ENCODE assay signal across 8 cellular contexts in genomic region chr1:247407180-247407616, GRCh38. TPM values are rescaled to one million over a fixed set of nuclear protein-coding genes. Genes with fewer than 3 reads are reported as not detected.
DNase-seq lines count a peak whose midpoint lies in the region; ATAC-seq, FAIRE-seq and TF ChIP-seq lines count a peak whose summit lies in the region.

No MANE protein-coding gene starts in this region.

- H3K27ac Mint-ChIP-seq in activated CD4-positive, alpha-beta T cell treated with anti-CD3 and anti-CD28 coated beads, Interleukin-2, amount 10 ng/mL, durations not matched to agents 7 days and 5 days: peak overlapping the region; percentile 92

- DNase-seq in right lobe of liver: peak in 1 of 3 donors; percentile 44
- no peak for DNase-seq in HepG2 (ENCODE audit: low spot score)
- peak; percentile 72 for DNase-seq in activated CD4-positive, alpha-beta T cell treated with anti-CD3 and anti-CD28 coated beads, Interleukin-2, amount 10 ng/mL, durations not matched to agents 7 days and 5 days
- peak; percentile 55 for DNase-seq in left cardiac atrium
- peak; percentile 46 to 57 for DNase-seq in stimulated activated CD8-positive, alpha-beta memory T cell treated with anti-CD3 and anti-CD28 coated beads, Interleukin-7, amount 100 ng/mL, for 4 hours (ENCODE audit: low read depth in 2 of 2)
- no peak for DNase-seq in cerebellar cortex (ENCODE audit: low spot score)
- no peak for DNase-seq in foreskin fibroblast

- H3K4me1 ChIP-seq in right lobe of liver: no peaks in the 10 kb centered on the region
- no peaks in the 10 kb centered on the region for H3K4me1 ChIP-seq in HepG2 (ENCODE audit: insufficient read depth, low read length)

- H3K4me3 ChIP-seq in right lobe of liver (no peak overlapping the region), HepG2 (replicated peaks in 1 of 3; ENCODE audit: insufficient read depth in 1 of 3, low read depth in 2 of 3, low read length in 3 of 3) (no peak overlapping the region), foreskin fibroblast (ENCODE audit: low read depth in 1 of 2, low read length in 2 of 2) (no peak overlapping the region)

- H4K20me1 ChIP-seq in HepG2 (ENCODE audit: insufficient read depth, low read length): no peaks in the 10 kb centered on the region

- no peaks in the 10 kb centered on the region for H3K36me3 Mint-ChIP-seq in activated CD4-positive, alpha-beta T cell treated with anti-CD3 and anti-CD28 coated beads, Interleukin-2, amount 10 ng/mL, durations not matched to agents 7 days and 5 days (ENCODE audit: low read depth)

- no peak for FAIRE-seq in HepG2 (lab: Jason Lieb, UNC)

- peak overlapping the region; percentile 54 for H3K4me3 Mint-ChIP-seq in activated CD4-positive, alpha-beta T cell treated with anti-CD3 and anti-CD28 coated beads, Interleukin-2, amount 10 ng/mL, durations not matched to agents 7 days and 5 days

- in situ Hi-C loops in HepG2 (cut with HindIII; ENCODE audit: extremely low pct_ligation_motif_present, low pct_unique_long_range_greater_than_20kb): no loop called here

- no peak for TF ChIP-seq RAD21 in HepG2 (CRISPR knock-in tag; IDR thresholded peaks at IDR 0.05)

- POLR2A ChIA-PET in HepG2 (lab: Yijun Ruan, JAX): no interaction called here
- POLR2A ChIA-PET in activated CD4-positive, alpha-beta T cell treated with anti-CD3 and anti-CD28 coated beads, Interleukin-2, amount 10 ng/mL, durations not matched to agents 7 days and 5 days (lab: Charles Lee): no interaction called here

- H3K79me2 ChIP-seq in HepG2 (ENCODE audit: insufficient read depth, low read length): no peaks in the 10 kb centered on the region

- TF ChIP-seq CTCF in right lobe of liver (IDR thresholded peaks at IDR 0.05) (no peak), HepG2 (CRISPR knock-in tag; IDR thresholded peaks at IDR 0.05) (no peak), foreskin fibroblast (IDR thresholded peaks at IDR 0.05; ENCODE audit: low read depth, low read length) (no peak)

- H2AFZ ChIP-seq in HepG2 (ENCODE audit: low read length): no peak overlapping the region

- H3K4me1 Mint-ChIP-seq in activated CD4-positive, alpha-beta T cell treated with anti-CD3 and anti-CD28 coated beads, Interleukin-2, amount 10 ng/mL, durations not matched to agents 7 days and 5 days: peaks cover 44% of the 10 kb centered on the region

- H3K27me3 Mint-ChIP-seq in activated CD4-positive, alpha-beta T cell treated with anti-CD3 and anti-CD28 coated beads, Interleukin-2, amount 10 ng/mL, durations not matched to agents 7 days and 5 days: peaks cover 15% of the 10 kb centered on the region

- BruUV-seq in HepG2 (replicated peaks; lab: Mats Ljungman, UMichigan): no TSS peak

- ATAC-seq in right lobe of liver: peak; percentile 45 to 71 (median 58)
- ATAC-seq in HepG2: no peak
- ATAC-seq in HG03439 (IDR thresholded peaks at IDR 0.05; ENCODE audit: unreplicated experiment): peak; percentile 72
- ATAC-seq in left cardiac atrium: peak; percentile 50 to 65

- H3K27me3 ChIP-seq in right lobe of liver: no peaks in the 10 kb centered on the region
- H3K27me3 ChIP-seq in HepG2 (ENCODE audit: control insufficient read depth in 1 of 2, insufficient read depth in 2 of 2, low read length in 2 of 2): 0 out of 5 replicates have a peak, but pooled peaks cover 0 to 12% of the 10 kb centered on the region in 2 experiments

- WGBS in right lobe of liver (ENCODE audit: insufficient coverage, low coverage, low lambda C conversion rate, missing lambda C conversion rate): 33% methylated on average over 9 of the region's 10 CpGs
- 28% methylated on average over 10 of the region's 10 CpGs for WGBS in HepG2 (ENCODE audit: low lambda C conversion rate)

- H3K36me3 ChIP-seq in right lobe of liver (no peaks in the 10 kb centered on the region), HepG2 (replicated peaks in 1 of 2; ENCODE audit: control insufficient read depth in 1 of 2, insufficient read depth in 2 of 2, low read length in 2 of 2) (no peaks in the 10 kb centered on the region)

- H3K4me2 ChIP-seq in HepG2 (ENCODE audit: low read depth, low read length): no peak overlapping the region

- no peaks in the 10 kb centered on the region for H3K9me3 Mint-ChIP-seq in activated CD4-positive, alpha-beta T cell treated with anti-CD3 and anti-CD28 coated beads, Interleukin-2, amount 10 ng/mL, durations not matched to agents 7 days and 5 days

- H3K27ac ChIP-seq in right lobe of liver (no peak overlapping the region), HepG2 (ENCODE audit: extremely low read length, insufficient read depth, low read length) (no peak overlapping the region)

- no peak overlapping the region for H3K9ac ChIP-seq in HepG2 (ENCODE audit: insufficient read depth, low read depth, low read length)

- TF ChIP-seq EP300 in HepG2 (IDR thresholded peaks at IDR 0.05; ENCODE audit: low read depth in 2 of 2, low read length in 2 of 2): no peak
- no peak for TF ChIP-seq EP300 in HepG2 (CRISPR knock-in tag; IDR thresholded peaks at IDR 0.05; ENCODE audit: borderline replicate concordance)

- CTCF ChIA-PET in HepG2 (lab: Yijun Ruan, JAX; ENCODE audit: low intra/inter-chr PET ratio, low total read pairs): no interaction called here
- CTCF ChIA-PET in activated CD4-positive, alpha-beta T cell treated with anti-CD3 and anti-CD28 coated beads, Interleukin-2, amount 10 ng/mL, durations not matched to agents 7 days and 5 days (lab: Charles Lee): no interaction called here

- intact Hi-C loops in right lobe of liver (cut with DNase I) (no loop called here), HepG2 (cut with micrococcal nuclease; ENCODE audit: unreplicated experiment) (no loop called here), left cardiac atrium (cut with DNase I) (no loop called here)

- TF ChIP-seq POLR2A in right lobe of liver (IDR thresholded peaks at IDR 0.05) (no peak), HepG2 (IDR thresholded peaks at IDR 0.05; ENCODE audit: insufficient read depth in 1 of 2, low read depth in 2 of 2, low read length in 2 of 2) (no peak)

- H3K9me3 ChIP-seq in right lobe of liver: no peaks in the 10 kb centered on the region
- no peaks in the 10 kb centered on the region for H3K9me3 ChIP-seq in HepG2 (ENCODE audit: low read length)

TF ChIP-seq in HepG2, 621 proteins besides CTCF, POLR2A, EP300 and RAD21 (continues in another document):
- no peak for TF ChIP-seq TSC22D2 (CRISPR knock-in tag; IDR thresholded peaks at IDR 0.05; ENCODE audit: borderline replicate concordance)

RNA-seq across cellular contexts. Expression of gene NLRP3, which starts 8.8 kb away (rescaled TPM):
- 1 to 10 TPM in 2 of 6 experiments, under 1 TPM in 4; 0.11 to 2.0 (median 0.62) TPM for total RNA-seq in right lobe of liver
- not detected in 2 replicates for total RNA-seq in HepG2 (2016; rRNA removed; fragmentation: Illumina TruSeq; extraction: Trizol)
- total RNA-seq in HepG2 (2016; cell fraction: cytosol; rRNA removed; fragmentation: Illumina TruSeq; extraction: Trizol; ENCODE audit: low read depth): not detected in 2 replicates
- not detected in 2 replicates for total RNA-seq in HepG2 (2016; cell fraction: insoluble cytoplasmic fraction; rRNA removed; fragmentation: Illumina TruSeq; extraction: Trizol)
- total RNA-seq in HepG2 (2016; cell fraction: membrane; rRNA removed; fragmentation: Illumina TruSeq; extraction: Trizol): not detected in 2 replicates
- not detected in 2 replicates for total RNA-seq in HepG2 (2016; cell fraction: nucleus; rRNA removed; fragmentation: Illumina TruSeq; extraction: Trizol)
- not detected in 2 replicates for polyA plus RNA-seq in HepG2 (2011; rRNA removed)
- polyA plus RNA-seq in HepG2 (2011; cell fraction: cytosol; rRNA removed): 0.01 TPM in 1 of 2 replicates, not detected in the other
- polyA plus RNA-seq in HepG2 (2011; cell fraction: nucleus; rRNA removed): not detected in 2 replicates
- not detected in 2 replicates for polyA plus RNA-seq in HepG2 (2012)
- polyA plus RNA-seq in HepG2 (2016; cell fraction: cytosol; fragmentation: Illumina TruSeq; extraction: Trizol; ENCODE audit: low read depth): not detected in 2 replicates
- not detected in 2 replicates for polyA plus RNA-seq in HepG2 (2016; cell fraction: insoluble cytoplasmic fraction; fragmentation: Illumina TruSeq; extraction: Trizol; ENCODE audit: low read depth)
- not detected in 2 replicates for polyA plus RNA-seq in HepG2 (2016; cell fraction: membrane; fragmentation: Illumina TruSeq; extraction: Trizol; ENCODE audit: low read depth)
- not detected in 2 replicates for polyA plus RNA-seq in HepG2 (2016; cell fraction: nucleus; fragmentation: Illumina TruSeq; extraction: Trizol; ENCODE audit: insufficient read depth, low read depth)
- not detected in 2 replicates for polyA minus RNA-seq in HepG2 (2011; rRNA and poly(A)+ RNA removed; ENCODE audit: low replicate concordance)
- polyA minus RNA-seq in HepG2 (2011; cell fraction: cytosol; rRNA and poly(A)+ RNA removed): not detected in 2 replicates
- not detected in 2 replicates for polyA minus RNA-seq in HepG2 (2011; cell fraction: nucleus; rRNA and poly(A)+ RNA removed)
- 1 to 10 TPM; 1.4 to 2.5 TPM for total RNA-seq in activated CD4-positive, alpha-beta T cell treated with anti-CD3 and anti-CD28 coated beads, Interleukin-2, amount 10 ng/mL, durations not matched to agents 7 days and 5 days
- total RNA-seq in left cardiac atrium: 1 to 10 TPM in 1 of 2 donors, under 1 TPM in 1; 0.71 to 2.0 TPM

RNA-seq across cellular contexts. Expression of gene OR2B11, which starts 50.7 kb away (rescaled TPM):
- total RNA-seq in right lobe of liver: not detected
- total RNA-seq in HepG2 (2016; rRNA removed; fragmentation: Illumina TruSeq; extraction: Trizol): not detected in 2 replicates
- total RNA-seq in HepG2 (2016; cell fraction: cytosol; rRNA removed; fragmentation: Illumina TruSeq; extraction: Trizol; ENCODE audit: low read depth): not detected in 2 replicates
- not detected in 2 replicates for total RNA-seq in HepG2 (2016; cell fraction: insoluble cytoplasmic fraction; rRNA removed; fragmentation: Illumina TruSeq; extraction: Trizol)
- total RNA-seq in HepG2 (2016; cell fraction: membrane; rRNA removed; fragmentation: Illumina TruSeq; extraction: Trizol): not detected in 2 replicates
- total RNA-seq in HepG2 (2016; cell fraction: nucleus; rRNA removed; fragmentation: Illumina TruSeq; extraction: Trizol): not detected in 2 replicates
- not detected in 2 replicates for polyA plus RNA-seq in HepG2 (2011; rRNA removed)
- not detected in 2 replicates for polyA plus RNA-seq in HepG2 (2011; cell fraction: cytosol; rRNA removed)
- not detected in 2 replicates for polyA plus RNA-seq in HepG2 (2011; cell fraction: nucleus; rRNA removed)
- not detected in 2 replicates for polyA plus RNA-seq in HepG2 (2012)
- polyA plus RNA-seq in HepG2 (2016; cell fraction: cytosol; fragmentation: Illumina TruSeq; extraction: Trizol; ENCODE audit: low read depth): not detected in 2 replicates
- polyA plus RNA-seq in HepG2 (2016; cell fraction: insoluble cytoplasmic fraction; fragmentation: Illumina TruSeq; extraction: Trizol; ENCODE audit: low read depth): not detected in 2 replicates
- not detected in 2 replicates for polyA plus RNA-seq in HepG2 (2016; cell fraction: membrane; fragmentation: Illumina TruSeq; extraction: Trizol; ENCODE audit: low read depth)
- not detected in 2 replicates for polyA plus RNA-seq in HepG2 (2016; cell fraction: nucleus; fragmentation: Illumina TruSeq; extraction: Trizol; ENCODE audit: insufficient read depth, low read depth)
- not detected in 2 replicates for polyA minus RNA-seq in HepG2 (2011; rRNA and poly(A)+ RNA removed; ENCODE audit: low replicate concordance)
- polyA minus RNA-seq in HepG2 (2011; cell fraction: cytosol; rRNA and poly(A)+ RNA removed): not detected in 2 replicates
- polyA minus RNA-seq in HepG2 (2011; cell fraction: nucleus; rRNA and poly(A)+ RNA removed): not detected in 2 replicates
- not detected for total RNA-seq in activated CD4-positive, alpha-beta T cell treated with anti-CD3 and anti-CD28 coated beads, Interleukin-2, amount 10 ng/mL, durations not matched to agents 7 days and 5 days
- total RNA-seq in left cardiac atrium: not detected

Comparison
In these comparisons a context has a peak if more than half of its experiments do, and no peak if none do; other contexts are left out.
1. DNase-seq: peak in activated CD4-positive, alpha-beta T cell treated with anti-CD3 and anti-CD28 coated beads, Interleukin-2, amount 10 ng/mL, durations not matched to agents 7 days and 5 days (single experiment), left cardiac atrium (single experiment) and stimulated activated CD8-positive, alpha-beta memory T cell treated with anti-CD3 and anti-CD28 coated beads, Interleukin-7, amount 100 ng/mL, for 4 hours (2 of 2); none in HepG2 (single experiment), cerebellar cortex (single experiment) and foreskin fibroblast (0 of 2).